ENCODE assay signal across 13 cellular contexts in the genomic region with DNA sequence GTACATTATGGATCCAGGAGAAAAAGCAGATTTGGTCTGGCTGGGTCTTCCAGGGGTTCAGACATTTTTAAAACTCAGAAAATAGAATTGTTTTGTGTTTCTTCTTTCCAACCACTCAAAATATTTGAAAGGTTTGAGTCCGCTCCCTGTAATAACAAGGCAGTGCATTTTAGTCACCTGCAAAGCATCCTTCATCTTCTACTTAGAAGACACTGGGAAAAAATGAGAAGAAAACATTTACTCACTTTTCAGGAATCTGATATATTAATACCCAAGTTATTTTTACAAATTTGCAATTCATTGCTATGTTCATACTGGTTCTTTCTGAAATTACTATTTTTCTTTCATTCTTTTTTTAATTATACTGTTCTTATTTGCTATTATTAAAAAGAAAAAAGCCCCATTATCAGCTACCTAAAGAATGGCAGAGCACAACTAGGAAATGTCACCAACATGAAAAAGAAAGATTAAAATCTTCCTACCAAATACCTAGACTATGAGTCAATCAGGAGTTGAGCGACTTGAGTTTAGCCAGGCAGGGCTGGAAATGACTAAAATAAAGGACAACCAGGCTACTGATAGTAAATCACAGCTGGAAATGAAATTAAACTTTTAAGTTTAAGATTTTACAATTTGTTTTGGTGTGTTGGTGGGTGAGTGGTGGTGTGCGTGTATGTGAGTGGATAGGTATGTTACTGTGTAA.
DNase-seq lines count a peak whose midpoint lies in the region; ATAC-seq, FAIRE-seq and TF ChIP-seq lines count a peak whose summit lies in the region.
"Had no signal": no experiment of that assay in that cellular context is flagged by ENCODE, and none has a peak within 500 bp of the region (broad histone marks: within the 10 kb centered on the region; RNA-seq: fewer than 3 reads in every experiment).

No MANE protein-coding gene starts in this region.

- H3K36me3 ChIP-seq in endothelial cell of umbilical vein (ENCODE audit: control insufficient read depth in 2 of 2, extremely low read depth in 1 of 2, insufficient read depth in 2 of 2, low read length in 2 of 2) (no peaks in the 10 kb centered on the region), neural progenitor cell (no peaks in the 10 kb centered on the region), Karpas-422 (ENCODE audit: insufficient read depth, low read length) (no peaks in the 10 kb centered on the region)
- H3K36me3 ChIP-seq: spleen had no signal

- TF ChIP-seq CTCF in endothelial cell of umbilical vein (IDR thresholded peaks at IDR 0.05; ENCODE audit: extremely low read depth in 1 of 2, insufficient read depth in 1 of 2, low read depth in 1 of 2, low read length in 2 of 2): no peak
- TF ChIP-seq CTCF in nephron (IDR thresholded peaks at IDR 0.05; ENCODE audit: unreplicated experiment in 3 of 3): no peak
- no peak for TF ChIP-seq CTCF in neural progenitor cell (IDR thresholded peaks at IDR 0.05)

- H3K9me3 ChIP-seq in endothelial cell of umbilical vein (replicated peaks; ENCODE audit: control insufficient read depth, insufficient read depth, low read length) (no peaks in the 10 kb centered on the region), neural progenitor cell (ENCODE audit: low read depth) (no peaks in the 10 kb centered on the region), Karpas-422 (ENCODE audit: low read length) (no peaks in the 10 kb centered on the region)
- H3K9me3 ChIP-seq: spleen had no signal

- peak; percentile 82 for FAIRE-seq in endothelial cell of umbilical vein (lab: Jason Lieb, UNC)

- TF ChIP-seq POLR2A in endothelial cell of umbilical vein (IDR thresholded peaks at IDR 0.05; ENCODE audit: low read depth, low read length): no peak

- no peak overlapping the region for H3K4me3 Mint-ChIP-seq in nephron
- H3K4me3 Mint-ChIP-seq in neural progenitor cell: no peak overlapping the region
- H3K4me3 Mint-ChIP-seq: naive thymus-derived CD4-positive, alpha-beta T cell had no signal

- H4K20me1 ChIP-seq in endothelial cell of umbilical vein (replicated peaks; ENCODE audit: control insufficient read depth, extremely low read depth, insufficient read depth, low read length): no peaks in the 10 kb centered on the region
- H4K20me1 ChIP-seq in neural progenitor cell (ENCODE audit: low read depth): no peaks in the 10 kb centered on the region
- no peaks in the 10 kb centered on the region for H4K20me1 ChIP-seq in Karpas-422 (ENCODE audit: insufficient read depth, low read depth, low read length)

- H3K4me2 ChIP-seq in endothelial cell of umbilical vein (ENCODE audit: insufficient read depth, low read length) (peak overlapping the region; percentile 43), neural progenitor cell (no peak overlapping the region), Karpas-422 (ENCODE audit: low read depth, low read length, poor library complexity, severe bottlenecking) (no peak overlapping the region)

- H3K36me3 Mint-ChIP-seq in nephron (ENCODE audit: low read depth) (no peaks in the 10 kb centered on the region), neural progenitor cell (no peaks in the 10 kb centered on the region)
- H3K36me3 Mint-ChIP-seq: CD14-positive monocyte; naive thymus-derived CD4-positive, alpha-beta T cell had no signal

- no peaks in the 10 kb centered on the region for H3K79me2 ChIP-seq in endothelial cell of umbilical vein (ENCODE audit: control insufficient read depth, insufficient read depth, low read length)
- H3K79me2 ChIP-seq in neural progenitor cell (ENCODE audit: low read depth): no peaks in the 10 kb centered on the region
- H3K79me2 ChIP-seq in Karpas-422 (ENCODE audit: low read length): no peaks in the 10 kb centered on the region

- H3K4me1 ChIP-seq in endothelial cell of umbilical vein (ENCODE audit: control insufficient read depth, extremely low read depth, insufficient read depth, low read length) (peaks cover 31% of the 10 kb centered on the region), neural progenitor cell (no peaks in the 10 kb centered on the region), Karpas-422 (ENCODE audit: low read length) (no peaks in the 10 kb centered on the region)

- H3K9me1 ChIP-seq in endothelial cell of umbilical vein (replicated peaks; ENCODE audit: control insufficient read depth, extremely low read depth, insufficient read depth, low read length): no peaks in the 10 kb centered on the region

- peaks cover 4% of the 10 kb centered on the region for H3K27me3 Mint-ChIP-seq in nephron (ENCODE audit: low read depth)
- peaks cover 3% of the 10 kb centered on the region for H3K27me3 Mint-ChIP-seq in neural progenitor cell (ENCODE audit: insufficient read depth, low read depth)

- H3K4me3 ChIP-seq in endothelial cell of umbilical vein (replicated peaks in 1 of 3; ENCODE audit: insufficient read depth in 1 of 3, low read depth in 1 of 3, low read length in 3 of 3): no peak overlapping the region
- H3K4me3 ChIP-seq in neural progenitor cell: no peak overlapping the region
- H3K4me3 ChIP-seq in Karpas-422 (ENCODE audit: low read length): no peak overlapping the region
- H3K4me3 ChIP-seq: spleen had no signal

- H3K9me2 ChIP-seq in Karpas-422 (replicated peaks; ENCODE audit: insufficient read depth, low read length): no peaks in the 10 kb centered on the region

- dilution Hi-C loops in endothelial cell of umbilical vein (cut with MboI; ENCODE audit: extremely low pct_ligation_motif_present, low sequenced_read_pairs): no loop called here

- H3F3A ChIP-seq in neural progenitor cell (ENCODE audit: low read depth): no peaks in the 10 kb centered on the region

- H3K9me3 Mint-ChIP-seq in nephron: no peaks in the 10 kb centered on the region
- no peaks in the 10 kb centered on the region for H3K9me3 Mint-ChIP-seq in neural progenitor cell

- TSS peak; percentile 73 for BruUV-seq in endothelial cell of umbilical vein (replicated peaks; lab: Mats Ljungman, UMichigan)

- no peak for ATAC-seq in GM18861 (IDR thresholded peaks at IDR 0.05; ENCODE audit: unreplicated experiment)
- ATAC-seq: naive thymus-derived CD4-positive, alpha-beta T cell had no signal

- H3K4me1 Mint-ChIP-seq in nephron: no peaks in the 10 kb centered on the region
- H3K4me1 Mint-ChIP-seq in neural progenitor cell: peaks cover 13% of the 10 kb centered on the region
- H3K4me1 Mint-ChIP-seq: naive thymus-derived CD4-positive, alpha-beta T cell had no signal

- POLR2A ChIA-PET in endothelial cell of umbilical vein (lab: Charles Lee): interaction anchor here (1.0 to 1.1 kb wide), 2 partner anchors 33 to 280 kb away, joined by 3 to 6 read pairs; partner anchors contain the start of gene THBS1

- DNase-seq in EH (ENCODE audit: low read depth) (peak; percentile 88), RKO (ENCODE audit: low spot score) (peak; percentile 1), endothelial cell of umbilical vein (ENCODE audit: low read depth, low spot score) (peak; percentile 81), neural progenitor cell (ENCODE audit: low spot score) (no peak), DMS 273 treated with DMSO at 0.1 percent for 48 hours (lab: John Stamatoyannopoulos, UW) (no peak), Karpas-422 (no peak)
- DNase-seq: naive thymus-derived CD4-positive, alpha-beta T cell; NCI-H2081 treated with DMSO at 0.1 percent for 48 hours; spleen; T1000 had no signal

- CTCF ChIA-PET in endothelial cell of umbilical vein (lab: Charles Lee): interaction anchor here (1.0 to 1.6 kb wide), 4 partner anchors 8 to 35 kb away, joined by 3 to 4 read pairs (median 3); no protein-coding TSS in a partner anchor

- no peaks in the 10 kb centered on the region for H3K27me3 ChIP-seq in endothelial cell of umbilical vein (ENCODE audit: control insufficient read depth in 2 of 2, insufficient read depth in 2 of 2, low read length in 2 of 2)
- H3K27me3 ChIP-seq in neural progenitor cell: no peaks in the 10 kb centered on the region
- no peaks in the 10 kb centered on the region for H3K27me3 ChIP-seq in Karpas-422 (ENCODE audit: low read length)

- H3K27ac ChIP-seq in endothelial cell of umbilical vein (ENCODE audit: insufficient read depth, low read depth, low read length) (peak overlapping the region; percentile 92), neural progenitor cell (no peak overlapping the region), Karpas-422 (ENCODE audit: low read length) (no peak overlapping the region)

- intact Hi-C loops in endothelial cell of umbilical vein (cut with micrococcal nuclease): loop anchor here (1.0 to 5.0 kb wide), 6 partner anchors 33 to 279 kb away; no protein-coding TSS in a partner anchor

- H3K9ac ChIP-seq in endothelial cell of umbilical vein (replicated peaks; ENCODE audit: extremely low read depth, insufficient read depth, low read length) (peak overlapping the region; percentile 69), neural progenitor cell (no peak overlapping the region), Karpas-422 (ENCODE audit: low read length) (no peak overlapping the region)

- H3K27ac Mint-ChIP-seq in nephron (peak overlapping the region in 2 of 3 experiments; percentile 3 to 80), neural progenitor cell (no peak overlapping the region)
- H3K27ac Mint-ChIP-seq: naive thymus-derived CD4-positive, alpha-beta T cell had no signal

- peak overlapping the region; percentile 36 for H2AFZ ChIP-seq in endothelial cell of umbilical vein (ENCODE audit: low read depth, low read length)
- H2AFZ ChIP-seq in neural progenitor cell (replicated peaks): no peak overlapping the region
- H2AFZ ChIP-seq in Karpas-422 (ENCODE audit: low read length): no peak overlapping the region

TF ChIP-seq in endothelial cell of umbilical vein, 7 proteins besides CTCF, POLR2A, EP300 and RAD21:
- TF ChIP-seq GATA2 (IDR thresholded peaks at IDR 0.05; ENCODE audit: insufficient read depth, insufficient read length, low read depth, low read length): peak; percentile 94
- peak; percentile 52 for TF ChIP-seq POLR2AphosphoS5 (IDR thresholded peaks at IDR 0.05; ENCODE audit: insufficient read depth, low read depth, low read length)
- TF ChIP-seq, protein P1, sequence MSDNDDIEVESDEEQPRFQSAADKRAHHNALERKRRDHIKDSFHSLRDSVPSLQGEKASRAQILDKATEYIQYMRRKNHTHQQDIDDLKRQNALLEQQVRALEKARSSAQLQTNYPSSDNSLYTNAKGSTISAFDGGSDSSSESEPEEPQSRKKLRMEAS (IDR thresholded peaks at IDR 0.05; ENCODE audit: insufficient read depth, insufficient read length): no peak
- peak; percentile 83 for TF ChIP-seq JUN (IDR thresholded peaks at IDR 0.05; ENCODE audit: borderline replicate concordance, insufficient read depth, insufficient read length, low read depth)
- peak; percentile 86 for TF ChIP-seq FOS (IDR thresholded peaks at IDR 0.05; ENCODE audit: borderline replicate concordance, insufficient read depth, low read length)
- no peak for TF ChIP-seq MYC (IDR thresholded peaks at IDR 0.05; ENCODE audit: low read depth, low read length)
- TF ChIP-seq EZH2 (IDR thresholded peaks at IDR 0.05; ENCODE audit: borderline replicate concordance, low read depth, low read length, severe bottlenecking): no peak

Comparison
In these comparisons a context has a peak if more than half of its experiments do, and no peak if none do; other contexts are left out.
1. DNase-seq: peak in EH (single experiment), RKO (single experiment) and endothelial cell of umbilical vein (single experiment); none in neural progenitor cell (single experiment), DMS 273 treated with DMSO at 0.1 percent for 48 hours (single experiment) and Karpas-422 (single experiment).